In the genomic region with DNA sequence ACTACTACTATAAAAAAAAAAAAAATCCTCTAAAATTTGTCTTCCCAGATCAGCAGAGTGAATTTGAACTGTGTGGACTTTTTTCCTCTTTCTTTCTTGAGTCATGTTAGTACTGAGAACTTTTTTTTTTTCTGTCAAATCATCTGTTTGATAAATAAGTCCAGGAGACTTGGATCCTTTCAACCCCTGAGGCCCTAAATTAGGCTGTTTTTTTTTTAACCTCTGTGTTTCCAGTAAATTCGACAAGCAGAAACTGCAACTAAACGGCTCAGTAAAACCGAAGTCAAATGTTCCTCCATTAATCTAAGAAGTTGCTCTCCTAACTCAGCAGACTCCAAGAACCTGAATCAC, we compare ENCODE assay signal across 1 cellular context.
TF ChIP-seq lines count a peak whose summit lies in the region.

No MANE protein-coding gene starts in this region.

TF ChIP-seq in HepG2, 621 proteins besides CTCF, POLR2A, EP300 and RAD21 (continued from another document):
- TF ChIP-seq, protein P1, sequence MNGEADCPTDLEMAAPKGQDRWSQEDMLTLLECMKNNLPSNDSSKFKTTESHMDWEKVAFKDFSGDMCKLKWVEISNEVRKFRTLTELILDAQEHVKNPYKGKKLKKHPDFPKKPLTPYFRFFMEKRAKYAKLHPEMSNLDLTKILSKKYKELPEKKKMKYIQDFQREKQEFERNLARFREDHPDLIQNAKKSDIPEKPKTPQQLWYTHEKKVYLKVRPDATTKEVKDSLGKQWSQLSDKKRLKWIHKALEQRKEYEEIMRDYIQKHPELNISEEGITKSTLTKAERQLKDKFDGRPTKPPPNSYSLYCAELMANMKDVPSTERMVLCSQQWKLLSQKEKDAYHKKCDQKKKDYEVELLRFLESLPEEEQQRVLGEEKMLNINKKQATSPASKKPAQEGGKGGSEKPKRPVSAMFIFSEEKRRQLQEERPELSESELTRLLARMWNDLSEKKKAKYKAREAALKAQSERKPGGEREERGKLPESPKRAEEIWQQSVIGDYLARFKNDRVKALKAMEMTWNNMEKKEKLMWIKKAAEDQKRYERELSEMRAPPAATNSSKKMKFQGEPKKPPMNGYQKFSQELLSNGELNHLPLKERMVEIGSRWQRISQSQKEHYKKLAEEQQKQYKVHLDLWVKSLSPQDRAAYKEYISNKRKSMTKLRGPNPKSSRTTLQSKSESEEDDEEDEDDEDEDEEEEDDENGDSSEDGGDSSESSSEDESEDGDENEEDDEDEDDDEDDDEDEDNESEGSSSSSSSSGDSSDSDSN (CRISPR knock-in tag; IDR thresholded peaks at IDR 0.05), result 0 out of 2 replicates have a peak, but pooled peaks have one; percentile 13
